In genomic region chr4:111689731-111690130, GRCh38 we compare ENCODE assay signal across 19 cellular contexts.
DNase-seq lines count a peak whose midpoint lies in the region; ATAC-seq, FAIRE-seq and TF ChIP-seq lines count a peak whose summit lies in the region.
"Had no signal": no experiment of that assay in that cellular context is flagged by ENCODE, and none has a peak within 500 bp of the region (broad histone marks: within the 10 kb centered on the region; RNA-seq: fewer than 3 reads in every experiment).

No MANE protein-coding gene starts in this region.

- TF ChIP-seq CTCF in epithelial cell of esophagus (IDR thresholded peaks at IDR 0.05; ENCODE audit: insufficient read depth, low read depth, low read length, missing control alignments) (no peak), upper lobe of right lung (IDR thresholded peaks at IDR 0.05) (no peak), GM20000 (IDR thresholded peaks at IDR 0.05; ENCODE audit: extremely low read depth, missing control alignments) (no peak), OCI-LY7 (conservative IDR thresholded peaks at IDR 0.05; ENCODE audit: low read length) (no peak), Calu3 (IDR thresholded peaks at IDR 0.05; ENCODE audit: unreplicated experiment) (no peak)

- CTCF ChIA-PET in OCI-LY7 (lab: Charles Lee; ENCODE audit: unreplicated experiment) (no interaction called here), Calu3 (lab: Charles Lee) (interaction anchor here (0.6 kb wide), 1 partner anchor 151 kb away, joined by 3 read pairs; no protein-coding TSS in a partner anchor)

- H3K36me3 ChIP-seq in muscle layer of colon (ENCODE audit: insufficient read depth, low read length) (no peaks in the 10 kb centered on the region), upper lobe of right lung (no peaks in the 10 kb centered on the region), OCI-LY7 (ENCODE audit: insufficient read depth, low read length) (no peaks in the 10 kb centered on the region)
- H3K36me3 ChIP-seq: brain microvascular endothelial cell, stomach had no signal

- POLR2A ChIA-PET in OCI-LY7 (lab: Charles Lee): no interaction called here

- no peak overlapping the region for H2AFZ ChIP-seq in OCI-LY7 (ENCODE audit: low read length)

- no peak overlapping the region for H3K4me2 ChIP-seq in OCI-LY7 (ENCODE audit: low read length)

- FAIRE-seq in HTR-8/SVneo (lab: Jason Lieb, UNC): no peak
- FAIRE-seq: RCC 7860 had no signal

- H3K4me1 Mint-ChIP-seq in Calu3 (ENCODE audit: low read depth, unreplicated experiment): no peaks in the 10 kb centered on the region
- H3K4me1 Mint-ChIP-seq: activated naive CD4-positive, alpha-beta T cell treated with anti-CD3 and anti-CD28 coated beads, Interleukin-2, amount 50 U/mL, for 24 hours had no signal

- no peak overlapping the region for H3K9ac ChIP-seq in muscle layer of colon (ENCODE audit: low read length)

- intact Hi-C loops in upper lobe of right lung (cut with DNase I) (no loop called here), OCI-LY7 (cut with micrococcal nuclease; ENCODE audit: unreplicated experiment) (no loop called here), Calu3 (cut with micrococcal nuclease; ENCODE audit: unreplicated experiment) (no loop called here)

- no peaks in the 10 kb centered on the region for H3K36me3 Mint-ChIP-seq in Calu3 (ENCODE audit: insufficient read depth, unreplicated experiment)
- H3K36me3 Mint-ChIP-seq: activated naive CD4-positive, alpha-beta T cell treated with anti-CD3 and anti-CD28 coated beads, Interleukin-2, amount 50 U/mL, for 24 hours had no signal

- H3K27ac Mint-ChIP-seq in Calu3 (ENCODE audit: unreplicated experiment): no peak overlapping the region
- H3K27ac Mint-ChIP-seq: activated naive CD4-positive, alpha-beta T cell treated with anti-CD3 and anti-CD28 coated beads, Interleukin-2, amount 50 U/mL, for 24 hours had no signal

- no peaks in the 10 kb centered on the region for H3K79me2 ChIP-seq in OCI-LY7 (ENCODE audit: insufficient read depth, low read depth, low read length)

- DNase-seq in AG08396 (ENCODE audit: low spot score) (peak; percentile 2), HTR-8/SVneo (ENCODE audit: insufficient read length, low spot score) (peak; percentile 1), epithelial cell of esophagus (ENCODE audit: low read depth) (peak; percentile 15), upper lobe of right lung (no peak), GM20000 (ENCODE audit: low spot score) (no peak), OCI-LY7 (ENCODE audit: low spot score) (no peak), Calu3 (no peak)
- DNase-seq: brain microvascular endothelial cell; GOT3; islet precursor cell; KG1; NCI-H1092 treated with DMSO at 0.1 percent for 48 hours; NCI-H748 treated with DMSO at 0.1 percent for 48 hours; right cardiac atrium; stimulated activated CD4-positive, alpha-beta T cell treated with anti-CD3 and anti-CD28 coated beads, Interleukin-1b, Interleukin-23, amount 100 ng/mL, for 48 hours; stomach had no signal

- no peaks in the 10 kb centered on the region for H3K27me3 Mint-ChIP-seq in Calu3 (ENCODE audit: unreplicated experiment)
- H3K27me3 Mint-ChIP-seq: activated naive CD4-positive, alpha-beta T cell treated with anti-CD3 and anti-CD28 coated beads, Interleukin-2, amount 50 U/mL, for 24 hours had no signal

- ATAC-seq in upper lobe of right lung: no peak

- no peak overlapping the region for H3K4me3 Mint-ChIP-seq in Calu3 (ENCODE audit: low read depth, unreplicated experiment)
- H3K4me3 Mint-ChIP-seq: activated naive CD4-positive, alpha-beta T cell treated with anti-CD3 and anti-CD28 coated beads, Interleukin-2, amount 50 U/mL, for 24 hours had no signal

- H3K9me3 ChIP-seq in muscle layer of colon (ENCODE audit: low read length): no peaks in the 10 kb centered on the region
- no peaks in the 10 kb centered on the region for H3K9me3 ChIP-seq in upper lobe of right lung
- no peaks in the 10 kb centered on the region for H3K9me3 ChIP-seq in OCI-LY7 (ENCODE audit: low read length)
- H3K9me3 ChIP-seq: stomach had no signal

- no TSS peak for BruUV-seq in OCI-LY7 (replicated peaks; lab: Mats Ljungman, UMichigan)
- BruUV-seq in Calu3 (replicated peaks; lab: Mats Ljungman, UMichigan): no TSS peak

- H3K27ac ChIP-seq in muscle layer of colon (ENCODE audit: low read depth, low read length): peak overlapping the region; percentile 22
- H3K27ac ChIP-seq in upper lobe of right lung: no peak overlapping the region
- no peak overlapping the region for H3K27ac ChIP-seq in OCI-LY7 (ENCODE audit: low read depth, low read length, poor library complexity, severe bottlenecking)
- H3K27ac ChIP-seq: brain microvascular endothelial cell, stomach had no signal

- no peak overlapping the region for H3K4me3 ChIP-seq in epithelial cell of esophagus (ENCODE audit: low read length)
- no peak overlapping the region for H3K4me3 ChIP-seq in muscle layer of colon (ENCODE audit: low read depth in 1 of 2, low read length in 2 of 2)
- H3K4me3 ChIP-seq in upper lobe of right lung: no peak overlapping the region
- no peak overlapping the region for H3K4me3 ChIP-seq in OCI-LY7 (ENCODE audit: low read depth, low read length, poor library complexity, severe bottlenecking)
- H3K4me3 ChIP-seq: stomach had no signal

- H3K4me1 ChIP-seq in muscle layer of colon (ENCODE audit: insufficient read depth, low read length) (peaks cover 42% of the 10 kb centered on the region), upper lobe of right lung (no peaks in the 10 kb centered on the region), OCI-LY7 (ENCODE audit: insufficient read depth, low read length, poor library complexity, severe bottlenecking) (no peaks in the 10 kb centered on the region)

- H3K9me2 ChIP-seq in OCI-LY7 (ENCODE audit: insufficient read depth, low read length): no peaks in the 10 kb centered on the region

- no peaks in the 10 kb centered on the region for H4K20me1 ChIP-seq in OCI-LY7 (ENCODE audit: insufficient read depth, low read length)

- no peaks in the 10 kb centered on the region for H3K9me3 Mint-ChIP-seq in Calu3 (ENCODE audit: low read depth, unreplicated experiment)

- no peaks in the 10 kb centered on the region for H3K27me3 ChIP-seq in muscle layer of colon (ENCODE audit: control insufficient read depth in 1 of 2, insufficient read depth in 2 of 2, low read length in 2 of 2)
- no peaks in the 10 kb centered on the region for H3K27me3 ChIP-seq in upper lobe of right lung
- H3K27me3 ChIP-seq: brain microvascular endothelial cell, stomach had no signal

Comparison
In these comparisons a context has a peak if more than half of its experiments do, and no peak if none do; other contexts are left out.
1. DNase-seq: peak in AG08396 (single experiment), HTR-8/SVneo (single experiment) and epithelial cell of esophagus (single experiment); none in upper lobe of right lung (single experiment), GM20000 (single experiment), OCI-LY7 (single experiment) and Calu3 (single experiment).